In genomic region chr6:81981812-81982211, GRCh38 we compare ENCODE assay signal across 12 cellular contexts.
DNase-seq lines count a peak whose midpoint lies in the region; ATAC-seq, FAIRE-seq and TF ChIP-seq lines count a peak whose summit lies in the region.
"Had no signal": no experiment of that assay in that cellular context is flagged by ENCODE, and none has a peak within 500 bp of the region (broad histone marks: within the 10 kb centered on the region; RNA-seq: fewer than 3 reads in every experiment).

No MANE protein-coding gene starts in this region.

- TF ChIP-seq CTCF in AG09319 (IDR thresholded peaks at IDR 0.05; ENCODE audit: low read depth, low read length) (no peak), fibroblast of pulmonary artery (IDR thresholded peaks at IDR 0.05; ENCODE audit: low read length, missing control alignments) (no peak), psoas muscle (IDR thresholded peaks at IDR 0.05) (no peak)

- no peaks in the 10 kb centered on the region for H3K27me3 ChIP-seq in GM23248 (replicated peaks; ENCODE audit: insufficient read depth)
- H3K27me3 ChIP-seq in psoas muscle (ENCODE audit: insufficient read depth in 3 of 3, low read length in 2 of 3): no peaks in the 10 kb centered on the region

- peak overlapping the region; percentile 74 for H3K4me2 ChIP-seq in GM23248 (ENCODE audit: unreplicated experiment)

- ATAC-seq in psoas muscle: no peak

- H3K9me3 ChIP-seq in GM23248 (ENCODE audit: low read depth): no peaks in the 10 kb centered on the region
- H3K9me3 ChIP-seq in psoas muscle: peaks cover 11% of the 10 kb centered on the region

- 6% methylated on average over 1 of the region's 1 CpG for WGBS in GM23248 (ENCODE audit: low coverage in 1 of 2, low lambda C conversion rate in 2 of 2, missing lambda C conversion rate in 2 of 2), 2 experiments
- 56 to 80% (median 69%) methylated on average over 1 of the region's 1 CpG for WGBS in psoas muscle, 3 donors

- peak overlapping the region; percentile 39 for H3K9ac ChIP-seq in GM23248

- H3K27ac ChIP-seq in GM23248: peak overlapping the region; percentile 74
- no peak overlapping the region for H3K27ac ChIP-seq in psoas muscle

- H3K36me3 ChIP-seq in GM23248 (ENCODE audit: low read depth) (no peaks in the 10 kb centered on the region), psoas muscle (ENCODE audit: insufficient read depth in 1 of 2, low read depth in 1 of 2) (no peaks in the 10 kb centered on the region)

- peaks cover 49% of the 10 kb centered on the region for H3K4me1 ChIP-seq in GM23248 (ENCODE audit: insufficient read depth)
- no peaks in the 10 kb centered on the region for H3K4me1 ChIP-seq in psoas muscle

- peak overlapping the region; percentile 67 for H2AFZ ChIP-seq in GM23248

- DNase-seq in AG09319 (ENCODE audit: extremely low read depth, low read depth) (peak; percentile 12), GM23248 (peak; percentile 76), RCC 7860 (ENCODE audit: low spot score) (peak; percentile 58), fibroblast of pulmonary artery (ENCODE audit: low read depth) (peak; percentile 75), psoas muscle (no peak), NCI-H2107 (lab: John Stamatoyannopoulos, UW) (no peak), GM19238 (ENCODE audit: insufficient read length, low spot score) (no peak), NCI-H1092 treated with DMSO at 0.1 percent for 48 hours (lab: John Stamatoyannopoulos, UW) (no peak)
- DNase-seq: activated B cell treated with CpG ODN at 0.5 μM for 24 hours; activated naive CD4-positive, alpha-beta T cell treated with anti-CD3 and anti-CD28 coated beads, Interleukin-2, amount 10 ng/mL, durations not matched to agents 7 days and 5 days; midbrain; NCI-H69 had no signal

- in situ Hi-C loops in GM23248 (cut with MboI): no loop called here

- H4K20me1 ChIP-seq in GM23248 (ENCODE audit: insufficient read depth): no peaks in the 10 kb centered on the region

- peak overlapping the region; percentile 53 for H3K4me3 ChIP-seq in GM23248
- H3K4me3 ChIP-seq in fibroblast of pulmonary artery (replicated peaks; ENCODE audit: low read depth, low read length): no peak overlapping the region
- no peak overlapping the region for H3K4me3 ChIP-seq in psoas muscle

- intact Hi-C loops in psoas muscle (cut with DNase I): no loop called here

- no peaks in the 10 kb centered on the region for H3K9me2 ChIP-seq in GM23248 (ENCODE audit: insufficient read depth)

- H3K79me2 ChIP-seq in GM23248 (ENCODE audit: insufficient read depth): no peaks in the 10 kb centered on the region

- H3F3A ChIP-seq in GM23248 (ENCODE audit: insufficient read depth): peaks cover 19% of the 10 kb centered on the region

- FAIRE-seq in RCC 7860 (lab: Jason Lieb, UNC): peak; percentile 46

Comparison
In these comparisons a context has a peak if more than half of its experiments do, and no peak if none do; other contexts are left out.
1. DNase-seq: peak in AG09319 (single experiment), GM23248 (single experiment), RCC 7860 (single experiment) and fibroblast of pulmonary artery (single experiment); none in psoas muscle (0 of 2), NCI-H2107 (single experiment), GM19238 (single experiment) and NCI-H1092 treated with DMSO at 0.1 percent for 48 hours (single experiment).